ENCODE assay signal across 8 cellular contexts in genomic region chr1:112395261-112395831, GRCh38. TPM values are rescaled to one million over a fixed set of nuclear protein-coding genes. Genes with fewer than 3 reads are reported as not detected.
DNase-seq lines count a peak whose midpoint lies in the region.

No MANE protein-coding gene starts in this region.

- DNase-seq in NCI-H748 (lab: John Stamatoyannopoulos, UW; ENCODE audit: unreplicated experiment) = peak; percentile 43
- DNase-seq in NCI-H748 treated with DMSO at 0.1 percent for 48 hours (lab: John Stamatoyannopoulos, UW) = no peak
- DNase-seq in activated T-helper 2 cell treated with anti-CD3 and anti-CD28 coated beads, Interferon-gamma antibody, Interleukin-2, Interleukin-4, amounts not matched to agents 10 μg/mL and 5 μg/mL and 100 μg/mL, durations not matched to agents 14 hours and 24 hours and 36 hours (ENCODE audit: low spot score) = no peak
- DNase-seq in islet precursor cell = peak; percentile 76
- no peak for DNase-seq in substantia nigra (lab: John Stamatoyannopoulos, UW)
- DNase-seq in NCI-H1417 (lab: John Stamatoyannopoulos, UW) = no peak
- DNase-seq in SIG-M5 treated with dmso at 0.1 percent for 504 hours (lab: John Stamatoyannopoulos, UW; ENCODE audit: unreplicated experiment) = no peak
- no peak for DNase-seq in NCI-H526 treated with DMSO at 0.1 percent for 48 hours (lab: John Stamatoyannopoulos, UW)

- H3K27me3 Mint-ChIP-seq in activated T-helper 2 cell treated with anti-CD3 and anti-CD28 coated beads, Interferon-gamma antibody, Interleukin-2, Interleukin-4, amounts not matched to agents 10 μg/mL and 5 μg/mL and 100 μg/mL, durations not matched to agents 14 hours and 24 hours and 36 hours (ENCODE audit: low read depth) = peaks cover 8% of the 10 kb centered on the region

- peak overlapping the region; percentile 89 for H3K27ac ChIP-seq in substantia nigra (ENCODE audit: low read depth, low read length, poor library complexity, severe bottlenecking)

- H3K27ac Mint-ChIP-seq in activated T-helper 2 cell treated with anti-CD3 and anti-CD28 coated beads, Interferon-gamma antibody, Interleukin-2, Interleukin-4, amounts not matched to agents 10 μg/mL and 5 μg/mL and 100 μg/mL, durations not matched to agents 14 hours and 24 hours and 36 hours = peak overlapping the region; percentile 23

- peak overlapping the region; percentile 93 for H3K4me3 Mint-ChIP-seq in activated T-helper 2 cell treated with anti-CD3 and anti-CD28 coated beads, Interferon-gamma antibody, Interleukin-2, Interleukin-4, amounts not matched to agents 10 μg/mL and 5 μg/mL and 100 μg/mL, durations not matched to agents 14 hours and 24 hours and 36 hours (ENCODE audit: low read depth)

- no peaks in the 10 kb centered on the region for H3K9me3 Mint-ChIP-seq in activated T-helper 2 cell treated with anti-CD3 and anti-CD28 coated beads, Interferon-gamma antibody, Interleukin-2, Interleukin-4, amounts not matched to agents 10 μg/mL and 5 μg/mL and 100 μg/mL, durations not matched to agents 14 hours and 24 hours and 36 hours

- no peaks in the 10 kb centered on the region for H3K36me3 Mint-ChIP-seq in activated T-helper 2 cell treated with anti-CD3 and anti-CD28 coated beads, Interferon-gamma antibody, Interleukin-2, Interleukin-4, amounts not matched to agents 10 μg/mL and 5 μg/mL and 100 μg/mL, durations not matched to agents 14 hours and 24 hours and 36 hours (ENCODE audit: low read depth)

- intact Hi-C loops in activated T-helper 2 cell treated with anti-CD3 and anti-CD28 coated beads, Interferon-gamma antibody, Interleukin-2, Interleukin-4, amounts not matched to agents 10 μg/mL and 5 μg/mL and 100 μg/mL, durations not matched to agents 14 hours and 24 hours and 36 hours (cut with micrococcal nuclease) = loop anchor here (5.0 to 10.0 kb wide), 3 partner anchors 112 to 999 kb away; partner anchors contain the start of genes MAGI3 and WNT2B

- H3K4me1 Mint-ChIP-seq in activated T-helper 2 cell treated with anti-CD3 and anti-CD28 coated beads, Interferon-gamma antibody, Interleukin-2, Interleukin-4, amounts not matched to agents 10 μg/mL and 5 μg/mL and 100 μg/mL, durations not matched to agents 14 hours and 24 hours and 36 hours (ENCODE audit: low read depth) = peaks cover 35% of the 10 kb centered on the region

RNA-seq across cellular contexts. Expression of gene CTTNBP2NL, which starts 0.7 kb away (rescaled TPM):
- total RNA-seq in activated T-helper 2 cell treated with anti-CD3 and anti-CD28 coated beads, Interferon-gamma antibody, Interleukin-2, Interleukin-4, amounts not matched to agents 10 μg/mL and 5 μg/mL and 100 μg/mL, durations not matched to agents 14 hours and 24 hours and 36 hours = 5.7 and 7.1 TPM in 2 replicates

Comparison
In these comparisons a context has a peak if more than half of its experiments do, and no peak if none do; other contexts are left out.
1. DNase-seq: peak in NCI-H748 (single experiment) and islet precursor cell (single experiment); none in NCI-H748 treated with DMSO at 0.1 percent for 48 hours (single experiment), activated T-helper 2 cell treated with anti-CD3 and anti-CD28 coated beads, Interferon-gamma antibody, Interleukin-2, Interleukin-4, amounts not matched to agents 10 μg/mL and 5 μg/mL and 100 μg/mL, durations not matched to agents 14 hours and 24 hours and 36 hours (single experiment), substantia nigra (0 of 49), NCI-H1417 (0 of 3), SIG-M5 treated with dmso at 0.1 percent for 504 hours (single experiment) and NCI-H526 treated with DMSO at 0.1 percent for 48 hours (single experiment).